Comparison of ENCODE assay signal across 7 cellular contexts in the genomic region with DNA sequence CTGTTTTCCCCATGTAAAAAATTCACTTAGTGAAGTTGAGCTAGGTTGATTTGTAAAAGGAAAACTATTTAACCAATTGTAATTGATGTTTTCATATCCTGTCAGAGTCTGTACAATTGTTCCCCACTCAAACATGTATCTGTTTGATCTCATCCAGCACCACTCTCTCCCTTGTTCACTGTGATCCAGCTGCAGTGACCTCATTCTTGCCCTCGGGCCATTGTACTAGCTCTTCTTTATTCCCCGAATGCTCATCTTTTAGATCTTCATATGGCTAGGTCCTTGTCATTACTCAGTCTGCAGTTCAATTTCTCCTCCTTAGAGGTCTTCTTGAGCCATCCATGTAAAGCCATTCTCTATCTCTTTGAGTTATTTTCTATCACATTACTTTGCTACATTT. TPM values are rescaled to one million over a fixed set of nuclear protein-coding genes. Genes with fewer than 3 reads are reported as not detected.
"Had no signal": no experiment of that assay in that cellular context is flagged by ENCODE, and none has a peak within 500 bp of the region (broad histone marks: within the 10 kb centered on the region; RNA-seq: fewer than 3 reads in every experiment).

No MANE protein-coding gene starts in this region.

RNA-seq across cellular contexts. Expression of gene OR4A47, which starts 14.6 kb away (rescaled TPM):
- total RNA-seq: K562, NCI-H460, OCI-LY7, PC-9, Peyer's patch, Right ventricle myocardium superior had no signal
- polyA plus RNA-seq: IgD-negative memory B cell, K562 had no signal
